ENCODE assay signal across 37 cellular contexts in the genomic region with DNA sequence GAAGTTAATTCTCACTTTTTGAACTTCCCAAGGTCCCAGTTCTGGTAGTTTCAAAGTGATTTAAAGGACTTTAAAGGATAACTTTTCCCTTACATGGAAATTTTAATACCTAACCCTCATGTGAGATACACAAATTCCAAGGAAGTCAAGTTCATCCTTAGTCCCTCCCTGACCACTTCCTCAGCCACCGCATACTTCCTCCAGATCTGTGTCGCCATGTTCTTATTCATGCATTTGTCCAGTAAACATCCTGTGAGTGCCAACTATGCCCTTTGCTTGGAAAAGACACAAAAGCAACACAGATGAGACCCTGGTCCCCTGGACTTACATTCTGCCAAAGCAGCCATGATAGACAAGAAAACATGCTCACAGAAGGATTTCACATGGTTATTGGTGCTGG.
"Had no signal": no experiment of that assay in that cellular context is flagged by ENCODE, and none has a peak within 500 bp of the region (broad histone marks: within the 10 kb centered on the region; RNA-seq: fewer than 3 reads in every experiment).

No MANE protein-coding gene starts in this region.

- H3K4me3 Mint-ChIP-seq: activated B cell treated with CpG ODN at 0.5 μM for 24 hours; activated CD4-positive, alpha-beta memory T cell treated with anti-CD3 and anti-CD28 coated beads, Interleukin-2, amount 10 ng/mL, durations not matched to agents 7 days and 5 days; activated CD4-positive, alpha-beta T cell treated with anti-CD3 and anti-CD28 coated beads, Interleukin-2, amount 10 ng/mL, durations not matched to agents 7 days and 5 days; activated CD8-positive, alpha-beta memory T cell treated with anti-CD3 and anti-CD28 coated beads, Interleukin-2, amount 10 ng/mL, durations not matched to agents 7 days and 5 days; activated CD8-positive, alpha-beta T cell treated with anti-CD3 and anti-CD28 coated beads, Interleukin-2, amount 10 ng/mL, durations not matched to agents 7 days and 5 days; activated naive CD4-positive, alpha-beta T cell treated with anti-CD3 and anti-CD28 coated beads for 36 hours; activated naive CD8-positive, alpha-beta T cell treated with anti-CD3 and anti-CD28 coated beads for 36 hours; activated T-cell treated with anti-CD3 and anti-CD28 coated beads, Interleukin-2, amount 50 U/mL, for 24 hours; T-helper 1 cell treated with Interleukin-12 subunit alpha and Interleukin-12 subunit beta and Interleukin-4 antibody, amounts not matched to agents 30 μg/mL and 1 μg/mL, for 36 hours; T-helper 2 cell treated with Interferon-gamma antibody and Interleukin-4, amounts not matched to agents 5 μg/mL and 100 μg/mL, for 36 hours had no signal

- H3K27ac ChIP-seq: adrenal gland, body of pancreas, brain microvascular endothelial cell, cardiac muscle cell, VCaP had no signal

- H3K9me3 ChIP-seq: adrenal gland, body of pancreas had no signal

- H3K36me3 ChIP-seq: adrenal gland, brain microvascular endothelial cell, cardiac muscle cell had no signal

- DNase-seq: activated B cell treated with CpG ODN at 0.5 μM for 24 hours; activated CD4-positive, alpha-beta memory T cell treated with anti-CD3 and anti-CD28 coated beads, Interleukin-2, amount 10 ng/mL, durations not matched to agents 7 days and 5 days; activated CD4-positive, alpha-beta T cell treated with anti-CD3 and anti-CD28 coated beads for 48 hours; activated CD4-positive, alpha-beta T cell treated with anti-CD3 and anti-CD28 coated beads, Interleukin-2, amount 10 ng/mL, durations not matched to agents 7 days and 5 days; activated CD4-positive, alpha-beta T cell treated with anti-CD3 and anti-CD28 coated beads, Interleukin-2, amount 50 U/mL, for 48 hours; activated CD4-positive, CD25-positive, alpha-beta regulatory T cell treated with anti-CD3 and anti-CD28 coated beads, Interleukin-2, amount 50 U/mL, for 72 hours; activated CD8-positive, alpha-beta memory T cell treated with anti-CD3 and anti-CD28 coated beads for 24 hours; activated CD8-positive, alpha-beta memory T cell treated with anti-CD3 and anti-CD28 coated beads, Interleukin-2, amount 10 ng/mL, durations not matched to agents 7 days and 5 days; activated CD8-positive, alpha-beta memory T cell treated with anti-CD3 and anti-CD28 coated beads, Interleukin-2, amount 50 U/mL, for 48 hours; activated CD8-positive, alpha-beta T cell treated with anti-CD3 and anti-CD28 coated beads, Interleukin-2, amount 10 ng/mL, durations not matched to agents 7 days and 5 days; activated effector memory CD4-positive, alpha-beta T cell treated with Interleukin-2 at 50 U/mL for 16 hours; activated gamma-delta T cell treated with Interleukin-2 at 50 U/mL for 16 hours; activated naive CD4-positive, alpha-beta T cell; activated naive CD4-positive, alpha-beta T cell treated with anti-CD3 and anti-CD28 coated beads for 36 hours; activated naive CD4-positive, alpha-beta T cell treated with anti-CD3 and anti-CD28 coated beads, Interleukin-2, amount 50 U/mL, for 16 hours; activated naive CD8-positive, alpha-beta T cell treated with anti-CD3 and anti-CD28 coated beads for 36 hours; activated T-cell treated with anti-CD3 and anti-CD28 coated beads, Interleukin-2, amount 50 U/mL, for 24 hours; activated T-cell treated with anti-CD3 and anti-CD28 coated beads, Interleukin-2, amount 50 U/mL, for 48 hours; adrenal gland; amniotic stem cell; aorta; body of pancreas; brain microvascular endothelial cell; central memory CD4-positive, alpha-beta T cell; SW 1271; T-helper 1 cell; T-helper 2 cell; T-helper 9 cell had no signal

- H3K4me3 ChIP-seq: adrenal gland, body of pancreas, cardiac muscle cell had no signal

- H3K36me3 Mint-ChIP-seq: activated CD8-positive, alpha-beta memory T cell treated with anti-CD3 and anti-CD28 coated beads, Interleukin-2, amount 10 ng/mL, durations not matched to agents 7 days and 5 days; activated naive CD8-positive, alpha-beta T cell treated with anti-CD3 and anti-CD28 coated beads for 36 hours had no signal

- H3K27me3 ChIP-seq: adrenal gland, body of pancreas, brain microvascular endothelial cell, cardiac muscle cell had no signal

- H3K4me1 Mint-ChIP-seq: activated B cell treated with CpG ODN at 0.5 μM for 24 hours; activated CD4-positive, alpha-beta memory T cell treated with anti-CD3 and anti-CD28 coated beads, Interleukin-2, amount 10 ng/mL, durations not matched to agents 7 days and 5 days; activated CD4-positive, alpha-beta T cell treated with anti-CD3 and anti-CD28 coated beads, Interleukin-2, amount 10 ng/mL, durations not matched to agents 7 days and 5 days; activated CD8-positive, alpha-beta memory T cell treated with anti-CD3 and anti-CD28 coated beads, Interleukin-2, amount 10 ng/mL, durations not matched to agents 7 days and 5 days; activated naive CD8-positive, alpha-beta T cell treated with anti-CD3 and anti-CD28 coated beads for 36 hours had no signal

- FAIRE-seq: astrocyte, bronchial epithelial cell, TTC549 had no signal

- H3K27me3 Mint-ChIP-seq: activated CD4-positive, alpha-beta memory T cell treated with anti-CD3 and anti-CD28 coated beads, Interleukin-2, amount 10 ng/mL, durations not matched to agents 7 days and 5 days; activated CD4-positive, alpha-beta T cell treated with anti-CD3 and anti-CD28 coated beads, Interleukin-2, amount 10 ng/mL, durations not matched to agents 7 days and 5 days; activated CD8-positive, alpha-beta memory T cell treated with anti-CD3 and anti-CD28 coated beads, Interleukin-2, amount 10 ng/mL, durations not matched to agents 7 days and 5 days; activated naive CD8-positive, alpha-beta T cell treated with anti-CD3 and anti-CD28 coated beads for 36 hours; activated T-cell treated with anti-CD3 and anti-CD28 coated beads, Interleukin-2, amount 50 U/mL, for 24 hours had no signal

- ATAC-seq: activated CD8-positive, alpha-beta memory T cell treated with anti-CD3 and anti-CD28 coated beads, Interleukin-2, amount 10 ng/mL, durations not matched to agents 7 days and 5 days; activated CD8-positive, alpha-beta T cell treated with anti-CD3 and anti-CD28 coated beads, Interleukin-2, amount 10 ng/mL, durations not matched to agents 7 days and 5 days; activated naive CD4-positive, alpha-beta T cell treated with anti-CD3 and anti-CD28 coated beads, Interleukin-2, amount 50 U/mL, for 72 hours; body of pancreas had no signal

- H3K27ac Mint-ChIP-seq: activated B cell treated with CpG ODN at 0.5 μM for 24 hours; activated CD4-positive, alpha-beta memory T cell treated with anti-CD3 and anti-CD28 coated beads, Interleukin-2, amount 10 ng/mL, durations not matched to agents 7 days and 5 days; activated CD4-positive, alpha-beta T cell treated with anti-CD3 and anti-CD28 coated beads, Interleukin-2, amount 10 ng/mL, durations not matched to agents 7 days and 5 days; activated CD8-positive, alpha-beta memory T cell treated with anti-CD3 and anti-CD28 coated beads, Interleukin-2, amount 10 ng/mL, durations not matched to agents 7 days and 5 days; activated CD8-positive, alpha-beta T cell treated with anti-CD3 and anti-CD28 coated beads, Interleukin-2, amount 10 ng/mL, durations not matched to agents 7 days and 5 days; activated naive CD4-positive, alpha-beta T cell treated with anti-CD3 and anti-CD28 coated beads for 36 hours; activated naive CD4-positive, alpha-beta T cell treated with anti-CD3 and anti-CD28 coated beads, Interleukin-2, amount 50 U/mL, for 72 hours; activated naive CD8-positive, alpha-beta T cell treated with anti-CD3 and anti-CD28 coated beads for 36 hours; activated T-cell treated with anti-CD3 and anti-CD28 coated beads, Interleukin-2, amount 50 U/mL, for 24 hours; activated T-helper 2 cell treated with anti-CD3 and anti-CD28 coated beads, Interferon-gamma antibody, Interleukin-2, Interleukin-4, amounts not matched to agents 10 μg/mL and 5 μg/mL and 100 μg/mL, durations not matched to agents 14 hours and 24 hours and 36 hours; T-helper 1 cell treated with Interleukin-12 subunit alpha and Interleukin-12 subunit beta and Interleukin-4 antibody, amounts not matched to agents 30 μg/mL and 1 μg/mL, for 36 hours; T-helper 2 cell treated with Interferon-gamma antibody and Interleukin-4, amounts not matched to agents 5 μg/mL and 100 μg/mL, for 36 hours had no signal

- H3K4me1 ChIP-seq: adrenal gland, body of pancreas had no signal
